Comparison of ENCODE assay signal across 23 cellular contexts in the genomic region with DNA sequence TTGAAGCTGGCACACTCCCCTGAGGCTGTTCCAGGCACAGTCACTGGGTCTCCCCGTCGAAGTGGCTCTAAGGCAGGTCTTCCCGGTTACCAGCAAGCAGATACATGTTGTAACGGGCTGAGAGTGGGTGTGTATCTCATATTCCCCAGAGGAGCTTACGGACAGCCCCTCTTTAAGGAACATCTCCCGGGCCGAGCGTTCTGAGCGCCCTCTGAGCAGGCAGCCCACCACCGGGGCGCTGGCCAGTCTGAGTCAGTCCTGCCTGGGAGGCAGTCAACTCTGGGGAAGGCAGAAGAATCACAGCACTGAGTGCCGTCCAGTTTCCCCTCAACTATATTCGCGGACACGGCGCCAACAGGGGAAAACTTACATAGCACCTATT.
DNase-seq lines count a peak whose midpoint lies in the region; ATAC-seq, FAIRE-seq and TF ChIP-seq lines count a peak whose summit lies in the region.
"Had no signal": no experiment of that assay in that cellular context is flagged by ENCODE, and none has a peak within 500 bp of the region (broad histone marks: within the 10 kb centered on the region; RNA-seq: fewer than 3 reads in every experiment).

No MANE protein-coding gene starts in this region.

- TF ChIP-seq RAD21 in HepG2 (CRISPR knock-in tag; IDR thresholded peaks at IDR 0.05) = no peak

- in situ Hi-C loops in HepG2 (cut with HindIII; ENCODE audit: extremely low pct_ligation_motif_present, low pct_unique_long_range_greater_than_20kb) = no loop called here
- in situ Hi-C loops in GM13976 (cut with MboI; ENCODE audit: low sequenced_read_pairs, unreplicated experiment) = no loop called here

- H3K79me2 ChIP-seq in HepG2 (ENCODE audit: insufficient read depth, low read length) = no peaks in the 10 kb centered on the region

- TF ChIP-seq CTCF in HepG2 (CRISPR knock-in tag; IDR thresholded peaks at IDR 0.05) (no peak), right lobe of liver (IDR thresholded peaks at IDR 0.05) (no peak), GM13976 (IDR thresholded peaks at IDR 0.05; ENCODE audit: borderline replicate concordance, control extremely low read depth, extremely low read depth, insufficient read depth, missing control alignments) (no peak)

- no peak overlapping the region for H3K14ac ChIP-seq in neuronal stem cell (ENCODE audit: low read length)

- H3K18ac ChIP-seq in neuronal stem cell (ENCODE audit: low read length) = no peak overlapping the region

- H4K8ac ChIP-seq in neuronal stem cell (ENCODE audit: low read depth, low read length) = no peak overlapping the region

- H3K23ac ChIP-seq in neuronal stem cell (ENCODE audit: low read depth, low read length, poor library complexity) = no peak overlapping the region

- no peak overlapping the region for H2BK12ac ChIP-seq in neuronal stem cell (ENCODE audit: low read length)

- DNase-seq in HepG2 (ENCODE audit: low spot score) (no peak), right lobe of liver (no peak), epidermal melanocyte (ENCODE audit: insufficient read length, low spot score) (peak; percentile 11), neuronal stem cell (ENCODE audit: low spot score) (no peak), GM13976 (ENCODE audit: low spot score) (no peak), NCI-H69 (lab: John Stamatoyannopoulos, UW) (no peak), DMS79 (lab: John Stamatoyannopoulos, UW) (no peak)
- no peak for DNase-seq in stimulated activated effector memory CD8-positive, alpha-beta T cell treated with anti-CD3 and anti-CD28 coated beads, Interleukin-12 subunit alpha, Interleukin-12 subunit beta, amount 100 ng/mL, for 72 hours (ENCODE audit: low spot score in 2 of 2)
- DNase-seq: activated naive CD8-positive, alpha-beta T cell treated with anti-CD3 and anti-CD28 coated beads for 36 hours; Karpas-422; NCI-H2171; NCI-H82; PC-3; stimulated activated naive CD4-positive, alpha-beta T cell; trophoblast cell had no signal

- POLR2A ChIA-PET in HepG2 (lab: Yijun Ruan, JAX) = no interaction called here

- H3K9me3 ChIP-seq in HepG2 (ENCODE audit: low read length) = no peaks in the 10 kb centered on the region
- no peaks in the 10 kb centered on the region for H3K9me3 ChIP-seq in right lobe of liver
- H3K9me3 ChIP-seq in neuronal stem cell (replicated peaks in 1 of 2; ENCODE audit: control insufficient read depth in 2 of 2, insufficient read depth in 1 of 2, low read depth in 1 of 2, low read length in 2 of 2) = peaks cover 0 to 7% of the 10 kb centered on the region in 2 donors
- H3K9me3 ChIP-seq: esophagus muscularis mucosa had no signal

- FAIRE-seq in HepG2 (lab: Jason Lieb, UNC) = no peak
- FAIRE-seq: islet of Langerhans had no signal

- intact Hi-C loops in HepG2 (cut with micrococcal nuclease; ENCODE audit: unreplicated experiment) = no loop called here
- intact Hi-C loops in right lobe of liver (cut with DNase I) = no loop called here

- peak overlapping the region; percentile 19 for H2AK5ac ChIP-seq in neuronal stem cell (ENCODE audit: low read depth, low read length)

- H3K27me3 ChIP-seq in HepG2 (ENCODE audit: control insufficient read depth in 1 of 2, insufficient read depth in 2 of 2, low read length in 2 of 2) (0 out of 5 replicates have a peak, but pooled peaks cover 0 to 2% of the 10 kb centered on the region in 2 experiments), right lobe of liver (no peaks in the 10 kb centered on the region), neuronal stem cell (ENCODE audit: control insufficient read depth in 3 of 3, insufficient read depth in 3 of 3, low read depth in 1 of 3, low read length in 3 of 3) (peaks cover 0 to 12% (median 0%) of the 10 kb centered on the region in 3 experiments)
- H3K27me3 ChIP-seq: dorsolateral prefrontal cortex, esophagus muscularis mucosa had no signal

- H3K4me2 ChIP-seq in HepG2 (ENCODE audit: low read depth, low read length) = no peak overlapping the region
- no peak overlapping the region for H3K4me2 ChIP-seq in neuronal stem cell (ENCODE audit: insufficient read depth, low read length, poor library complexity, severe bottlenecking)

- no peak overlapping the region for H3K4me3 ChIP-seq in HepG2 (replicated peaks in 1 of 3; ENCODE audit: insufficient read depth in 1 of 3, low read depth in 2 of 3, low read length in 3 of 3)
- H3K4me3 ChIP-seq in right lobe of liver = no peak overlapping the region
- H3K4me3 ChIP-seq in neuronal stem cell (ENCODE audit: low read length in 2 of 2) = no peak overlapping the region
- H3K4me3 ChIP-seq: dorsolateral prefrontal cortex, esophagus muscularis mucosa, SK-N-MC had no signal

- H4K91ac ChIP-seq in neuronal stem cell (ENCODE audit: low read depth, low read length, poor library complexity) = no peak overlapping the region

- no peak overlapping the region for H3K9ac ChIP-seq in HepG2 (ENCODE audit: insufficient read depth, low read depth, low read length)
- peak overlapping the region; percentile 2 for H3K9ac ChIP-seq in neuronal stem cell (ENCODE audit: low read depth, low read length, poor library complexity)

- H3K4ac ChIP-seq in neuronal stem cell (ENCODE audit: low read length) = no peak overlapping the region

- H2BK120ac ChIP-seq in neuronal stem cell (ENCODE audit: low read depth, low read length) = no peak overlapping the region

- WGBS in HepG2 (ENCODE audit: low lambda C conversion rate) = 65% methylated on average over 10 of the region's 16 CpGs
- WGBS in right lobe of liver (ENCODE audit: insufficient coverage, low coverage, low lambda C conversion rate, missing lambda C conversion rate) = 80% methylated on average over 1 of the region's 16 CpGs
- no CpG with 5 or more reads among the region's 16 CpGs for WGBS in neuronal stem cell (ENCODE audit: extremely low coverage in 2 of 2, insufficient read length in 2 of 2, insufficient replicate concordance in 1 of 2), 2 donors

- no peaks in the 10 kb centered on the region for H4K20me1 ChIP-seq in HepG2 (ENCODE audit: insufficient read depth, low read length)

- no peaks in the 10 kb centered on the region for H3K36me3 Mint-ChIP-seq in stimulated activated effector memory CD8-positive, alpha-beta T cell treated with anti-CD3 and anti-CD28 coated beads, Interleukin-12 subunit alpha, Interleukin-12 subunit beta, amount 100 ng/mL, for 72 hours

- no TSS peak for BruUV-seq in HepG2 (replicated peaks; lab: Mats Ljungman, UMichigan)

- no peak overlapping the region for H2BK15ac ChIP-seq in neuronal stem cell (ENCODE audit: low read length)

- H3K27ac Mint-ChIP-seq in stimulated activated effector memory CD8-positive, alpha-beta T cell treated with anti-CD3 and anti-CD28 coated beads, Interleukin-12 subunit alpha, Interleukin-12 subunit beta, amount 100 ng/mL, for 72 hours = no peak overlapping the region
- H3K27ac Mint-ChIP-seq: activated naive CD8-positive, alpha-beta T cell treated with anti-CD3 and anti-CD28 coated beads for 36 hours; activated T-helper 1 cell treated with anti-CD3 and anti-CD28 coated beads, Interleukin-12 subunit alpha, Interleukin-12 subunit beta, Interleukin-2, Interleukin-4 antibody, amounts not matched to agents 30 ng/mL and 10 ng/mL and 1 ng/mL, durations not matched to agents 14 hours and 24 hours and 36 hours; nephron; T-helper 2 cell treated with Interferon-gamma antibody and Interleukin-4, amounts not matched to agents 5 μg/mL and 100 μg/mL, for 36 hours had no signal

- no peak for TF ChIP-seq POLR2A in HepG2 (IDR thresholded peaks at IDR 0.05; ENCODE audit: insufficient read depth in 1 of 2, low read depth in 2 of 2, low read length in 2 of 2)
- no peak for TF ChIP-seq POLR2A in right lobe of liver (IDR thresholded peaks at IDR 0.05)

- H2BK5ac ChIP-seq in neuronal stem cell (ENCODE audit: low read length) = no peak overlapping the region

- no peak for TF ChIP-seq EP300 in HepG2 (IDR thresholded peaks at IDR 0.05; ENCODE audit: low read depth in 2 of 2, low read length in 2 of 2)
- no peak for TF ChIP-seq EP300 in HepG2 (CRISPR knock-in tag; IDR thresholded peaks at IDR 0.05; ENCODE audit: borderline replicate concordance)

- H3K27ac ChIP-seq in HepG2 (ENCODE audit: extremely low read length, insufficient read depth, low read length) (no peak overlapping the region), right lobe of liver (no peak overlapping the region), neuronal stem cell (replicated peaks; ENCODE audit: low read length) (no peak overlapping the region)
- H3K27ac ChIP-seq: esophagus muscularis mucosa, SK-N-MC had no signal

- no peak overlapping the region for H2AFZ ChIP-seq in HepG2 (ENCODE audit: low read length)
- no peak overlapping the region for H2AFZ ChIP-seq in neuronal stem cell (ENCODE audit: low read length)

- H3K4me1 Mint-ChIP-seq in stimulated activated effector memory CD8-positive, alpha-beta T cell treated with anti-CD3 and anti-CD28 coated beads, Interleukin-12 subunit alpha, Interleukin-12 subunit beta, amount 100 ng/mL, for 72 hours = peaks cover 14% of the 10 kb centered on the region
- H3K4me1 Mint-ChIP-seq: activated naive CD8-positive, alpha-beta T cell treated with anti-CD3 and anti-CD28 coated beads for 36 hours; nephron had no signal

- H3K79me1 ChIP-seq in neuronal stem cell (ENCODE audit: low read depth, low read length) = no peaks in the 10 kb centered on the region

- ATAC-seq in HepG2 (peak; percentile 29; the same call in 2 of the 3 replicates), right lobe of liver (no peak)
- ATAC-seq in stimulated activated effector memory CD8-positive, alpha-beta T cell treated with anti-CD3 and anti-CD28 coated beads, Interleukin-12 subunit alpha, Interleukin-12 subunit beta, amount 100 ng/mL, for 72 hours = no peak
- ATAC-seq: activated CD4-positive, CD25-positive, alpha-beta regulatory T cell treated with anti-CD3 and anti-CD28 coated beads, Interleukin-2, amount 50 U/mL, for 24 hours; PC-3 had no signal

- H3K36me3 ChIP-seq in HepG2 (replicated peaks in 1 of 2; ENCODE audit: control insufficient read depth in 1 of 2, insufficient read depth in 2 of 2, low read length in 2 of 2) (no peaks in the 10 kb centered on the region), right lobe of liver (no peaks in the 10 kb centered on the region), neuronal stem cell (replicated peaks in 1 of 2; ENCODE audit: control insufficient read depth in 2 of 2, insufficient read depth in 2 of 2, low read length in 2 of 2) (no peaks in the 10 kb centered on the region)
- H3K36me3 ChIP-seq: esophagus muscularis mucosa had no signal

- H3K4me3 Mint-ChIP-seq in stimulated activated effector memory CD8-positive, alpha-beta T cell treated with anti-CD3 and anti-CD28 coated beads, Interleukin-12 subunit alpha, Interleukin-12 subunit beta, amount 100 ng/mL, for 72 hours = no peak overlapping the region
- H3K4me3 Mint-ChIP-seq: activated naive CD8-positive, alpha-beta T cell treated with anti-CD3 and anti-CD28 coated beads for 36 hours; activated T-helper 1 cell treated with anti-CD3 and anti-CD28 coated beads, Interleukin-12 subunit alpha, Interleukin-12 subunit beta, Interleukin-2, Interleukin-4 antibody, amounts not matched to agents 30 ng/mL and 10 ng/mL and 1 ng/mL, durations not matched to agents 14 hours and 24 hours and 36 hours; nephron; T-helper 2 cell treated with Interferon-gamma antibody and Interleukin-4, amounts not matched to agents 5 μg/mL and 100 μg/mL, for 36 hours had no signal

- peaks cover 6% of the 10 kb centered on the region for H3K9me3 Mint-ChIP-seq in stimulated activated effector memory CD8-positive, alpha-beta T cell treated with anti-CD3 and anti-CD28 coated beads, Interleukin-12 subunit alpha, Interleukin-12 subunit beta, amount 100 ng/mL, for 72 hours

- H3K4me1 ChIP-seq in HepG2 (ENCODE audit: insufficient read depth, low read length) (no peaks in the 10 kb centered on the region), right lobe of liver (no peaks in the 10 kb centered on the region), neuronal stem cell (ENCODE audit: control insufficient read depth in 2 of 2, insufficient read depth in 1 of 2, low read depth in 1 of 2, low read length in 2 of 2) (no peaks in the 10 kb centered on the region)
- H3K4me1 ChIP-seq: esophagus muscularis mucosa had no signal

- CTCF ChIA-PET in HepG2 (lab: Yijun Ruan, JAX; ENCODE audit: low intra/inter-chr PET ratio, low total read pairs) = no interaction called here
